ENCODE assay signal across 1 cellular context in genomic region chr19:32674959-32675719, GRCh38.
TF ChIP-seq lines count a peak whose summit lies in the region.

ANKRD27 (minus strand) TSS chr19:32675180; CDS start chr19:32659015, 16,165 bp downstream.

TF ChIP-seq in GM12878, 131 proteins besides CTCF, POLR2A, EP300 and RAD21 (continued from another document and continues in another):
- TF ChIP-seq SKIL (IDR thresholded peaks at IDR 0.05; ENCODE audit: low read depth, poor library complexity, severe bottlenecking) (no peak), ZNF274 (IDR thresholded peaks at IDR 0.05; ENCODE audit: insufficient read depth, insufficient read length) (no peak), RAD51 (IDR thresholded peaks at IDR 0.05) (peak; percentile 76), BHLHE40 (IDR thresholded peaks at IDR 0.05; ENCODE audit: borderline replicate concordance in 1 of 2, low read depth in 2 of 2, low read length in 1 of 2) (peak; percentile 86 to 94), IRF4 (IDR thresholded peaks at IDR 0.05; ENCODE audit: low read depth, low read length) (no peak), HCFC1 (IDR thresholded peaks at IDR 0.05; ENCODE audit: low read length) (no peak), SIN3A (IDR thresholded peaks at IDR 0.05; ENCODE audit: low read depth, low read length) (0 out of 2 replicates have a peak, but pooled peaks have one; percentile 35), IRF5 (IDR thresholded peaks at IDR 0.05; ENCODE audit: borderline replicate concordance) (no peak), BCL11A (IDR thresholded peaks at IDR 0.05; ENCODE audit: low read depth, low read length) (no peak), MLLT1 (IDR thresholded peaks at IDR 0.05) (no peak), IKZF2 (IDR thresholded peaks at IDR 0.05) (no peak), SUZ12 (IDR thresholded peaks at IDR 0.05; ENCODE audit: unreplicated experiment) (no peak), SUPT20H (IDR thresholded peaks at IDR 0.05; ENCODE audit: borderline replicate concordance, control insufficient read depth, low read depth, low read length) (no peak), YBX1 (IDR thresholded peaks at IDR 0.05) (no peak), ESRRA (IDR thresholded peaks at IDR 0.05; ENCODE audit: low read length) (no peak), CBX3 (IDR thresholded peaks at IDR 0.05; ENCODE audit: borderline replicate concordance, low read depth) (no peak), EED (IDR thresholded peaks at IDR 0.05; ENCODE audit: low read depth) (no peak), E4F1 (IDR thresholded peaks at IDR 0.05; ENCODE audit: borderline replicate concordance, partially characterized antibody) (peak; percentile 35), PBX3 (IDR thresholded peaks at IDR 0.05; ENCODE audit: insufficient replicate concordance, low read depth, low read length) (peak; percentile 99), MEF2B (IDR thresholded peaks at IDR 0.05; ENCODE audit: partially characterized antibody, poor library complexity, severe bottlenecking) (no peak), RELA (IDR thresholded peaks at IDR 0.05; ENCODE audit: borderline replicate concordance, partially characterized antibody) (no peak), NR2C2 (IDR thresholded peaks at IDR 0.05; ENCODE audit: borderline replicate concordance, control insufficient read depth, insufficient read length, low read depth) (no peak), ATF7 (IDR thresholded peaks at IDR 0.05; ENCODE audit: low read depth) (no peak), STAT1 (conservative IDR thresholded peaks at IDR 0.05) (no peak), RCOR1 (conservative IDR thresholded peaks at IDR 0.05; ENCODE audit: low read depth, low read length) (no peak), ATF3 (IDR thresholded peaks at IDR 0.05; ENCODE audit: borderline replicate concordance, extremely low read depth, low read depth, low read length) (no peak), SREBF1 (IDR thresholded peaks at IDR 0.05; ENCODE audit: low read length) (no peak), JUND (IDR thresholded peaks at IDR 0.05; ENCODE audit: low read depth, low read length) (no peak), ZNF687 (IDR thresholded peaks at IDR 0.05) (no peak), RUNX3 (IDR thresholded peaks at IDR 0.05; ENCODE audit: low read length) (0 out of 2 replicates have a peak, but pooled peaks have one; percentile 2), JUNB (IDR thresholded peaks at IDR 0.05) (no peak), USF1 (IDR thresholded peaks at IDR 0.05; ENCODE audit: borderline replicate concordance, extremely low read length, insufficient read depth, low read depth, low read length) (peak; percentile 43), CHD1 (IDR thresholded peaks at IDR 0.05; ENCODE audit: low read depth, low read length) (no peak), SPI1 (IDR thresholded peaks at IDR 0.05; ENCODE audit: borderline replicate concordance, insufficient read depth, low read depth, low read length) (no peak), SMC3 (IDR thresholded peaks at IDR 0.05; ENCODE audit: borderline replicate concordance, low read length) (no peak), NFYA (IDR thresholded peaks at IDR 0.05; ENCODE audit: borderline replicate concordance, low read depth, low read length) (peak; percentile 69), IKZF1 (conservative IDR thresholded peaks at IDR 0.05) (peak; percentile 56; the same call in 1 of the 2 replicates), ZNF592 (IDR thresholded peaks at IDR 0.05) (no peak)
